In the genomic region with DNA sequence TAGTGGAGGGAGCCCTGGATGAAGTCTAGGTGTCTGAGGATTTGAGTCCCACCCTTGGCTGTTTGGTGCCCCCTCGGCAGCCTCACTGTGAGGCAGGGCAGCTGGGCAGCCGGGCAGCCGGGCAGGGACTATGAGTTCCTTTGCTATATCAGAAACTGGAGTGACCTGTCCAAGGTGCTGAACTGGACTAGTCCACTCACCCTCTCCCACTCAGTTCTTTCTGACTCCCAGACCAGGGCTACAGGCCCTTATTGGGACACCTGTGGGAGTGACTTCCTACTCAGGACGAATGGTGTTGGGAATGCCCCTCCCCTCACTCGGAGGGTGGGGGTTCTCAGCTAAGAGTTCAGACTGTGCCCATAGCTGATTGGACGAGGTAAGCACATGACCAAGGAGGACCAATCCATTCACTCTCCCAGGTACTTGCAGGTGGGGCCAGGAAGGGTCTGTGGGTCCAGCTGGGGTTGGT, we compare ENCODE assay signal across 9 cellular contexts. TPM values are rescaled to one million over a fixed set of nuclear protein-coding genes. Genes with fewer than 3 reads are reported as not detected.
DNase-seq lines count a peak whose midpoint lies in the region; ATAC-seq and TF ChIP-seq lines count a peak whose summit lies in the region.
"Had no signal": no experiment of that assay in that cellular context is flagged by ENCODE, and none has a peak within 500 bp of the region (broad histone marks: within the 10 kb centered on the region; RNA-seq: fewer than 3 reads in every experiment).

No MANE protein-coding gene starts in this region.

- no peaks in the 10 kb centered on the region for H3K79me2 ChIP-seq in OCI-LY7 (ENCODE audit: insufficient read depth, low read depth, low read length)

- H3K4me3 Mint-ChIP-seq in activated T-cell treated with anti-CD3 and anti-CD28 coated beads, Interleukin-2, amount 50 U/mL, for 4 hours, result no peak overlapping the region
- H3K4me3 Mint-ChIP-seq: T-helper 1 cell treated with Interleukin-12 subunit alpha and Interleukin-12 subunit beta and Interleukin-4 antibody, amounts not matched to agents 30 μg/mL and 1 μg/mL, for 36 hours had no signal

- H2AFZ ChIP-seq in OCI-LY7 (ENCODE audit: low read length), result no peak overlapping the region

- no peaks in the 10 kb centered on the region for H4K20me1 ChIP-seq in OCI-LY7 (ENCODE audit: insufficient read depth, low read length)

- no TSS peak for BruUV-seq in OCI-LY7 (replicated peaks; lab: Mats Ljungman, UMichigan)

- H3K36me3 Mint-ChIP-seq in activated T-cell treated with anti-CD3 and anti-CD28 coated beads, Interleukin-2, amount 50 U/mL, for 4 hours (ENCODE audit: insufficient read depth), result no peaks in the 10 kb centered on the region

- CTCF ChIA-PET in OCI-LY7 (lab: Charles Lee; ENCODE audit: unreplicated experiment), result no interaction called here

- H3K4me2 ChIP-seq in OCI-LY7 (ENCODE audit: low read length), result no peak overlapping the region

- H3K9me3 ChIP-seq in OCI-LY7 (ENCODE audit: low read length), result no peaks in the 10 kb centered on the region

- H3K4me3 ChIP-seq in OCI-LY7 (ENCODE audit: low read depth, low read length, poor library complexity, severe bottlenecking) (no peak overlapping the region), cardiac fibroblast (replicated peaks in 1 of 2; ENCODE audit: low read depth in 2 of 2, low read length in 2 of 2) (no peak overlapping the region)

- peaks cover 38% of the 10 kb centered on the region for H3K27me3 Mint-ChIP-seq in activated T-cell treated with anti-CD3 and anti-CD28 coated beads, Interleukin-2, amount 50 U/mL, for 4 hours (ENCODE audit: low read depth)

- no peaks in the 10 kb centered on the region for H3K4me1 ChIP-seq in OCI-LY7 (ENCODE audit: insufficient read depth, low read length, poor library complexity, severe bottlenecking)

- peak; percentile 27 for DNase-seq in activated T-cell treated with anti-CD3 and anti-CD28 coated beads, Interleukin-2, amount 50 U/mL, for 1 hour
- DNase-seq in activated T-cell treated with anti-CD3 and anti-CD28 coated beads, Interleukin-2, amount 50 U/mL, for 4 hours, result no peak
- DNase-seq in OCI-LY7 (ENCODE audit: low spot score) (peak; percentile 44), cardiac fibroblast (ENCODE audit: low read depth in 2 of 2) (peak; percentile 73 to 76), medulla oblongata (ENCODE audit: extremely low spot score) (peak; percentile 53), COR-L47 (lab: John Stamatoyannopoulos, UW) (no peak)

- H3K36me3 ChIP-seq in OCI-LY7 (ENCODE audit: insufficient read depth, low read length), result no peaks in the 10 kb centered on the region

- intact Hi-C loops in OCI-LY7 (cut with micrococcal nuclease; ENCODE audit: unreplicated experiment), result no loop called here

- ATAC-seq in activated T-cell treated with anti-CD3 and anti-CD28 coated beads, Interleukin-2, amount 50 U/mL, for 4 hours, result no peak
- ATAC-seq in HG03045 (IDR thresholded peaks at IDR 0.05; ENCODE audit: unreplicated experiment) (no peak), HG03469 (IDR thresholded peaks at IDR 0.05; ENCODE audit: unreplicated experiment) (no peak)

- POLR2A ChIA-PET in OCI-LY7 (lab: Charles Lee), result no interaction called here

- no peaks in the 10 kb centered on the region for H3K4me1 Mint-ChIP-seq in activated T-cell treated with anti-CD3 and anti-CD28 coated beads, Interleukin-2, amount 50 U/mL, for 4 hours (ENCODE audit: low read depth)

- H3K27ac ChIP-seq in OCI-LY7 (ENCODE audit: low read depth, low read length, poor library complexity, severe bottlenecking), result no peak overlapping the region

- TF ChIP-seq CTCF in OCI-LY7 (conservative IDR thresholded peaks at IDR 0.05; ENCODE audit: low read length) (no peak), cardiac fibroblast (IDR thresholded peaks at IDR 0.05; ENCODE audit: low read depth, low read length) (no peak)

- no peaks in the 10 kb centered on the region for H3K9me3 Mint-ChIP-seq in activated T-cell treated with anti-CD3 and anti-CD28 coated beads, Interleukin-2, amount 50 U/mL, for 4 hours
- H3K9me3 Mint-ChIP-seq: T-helper 1 cell treated with Interleukin-12 subunit alpha and Interleukin-12 subunit beta and Interleukin-4 antibody, amounts not matched to agents 30 μg/mL and 1 μg/mL, for 36 hours had no signal

- H3K9me2 ChIP-seq in OCI-LY7 (ENCODE audit: insufficient read depth, low read length), result no peaks in the 10 kb centered on the region

RNA-seq across cellular contexts. Expression of a gene that starts 34.1 kb away (rescaled TPM):
- total RNA-seq in activated T-cell treated with anti-CD3 and anti-CD28 coated beads, Interleukin-2, amount 50 U/mL, for 4 hours, result 100 to 1,000 TPM; 106 to 120 (median 111) TPM
- 114 and 118 TPM in 2 replicates for total RNA-seq in OCI-LY7 (2014; rRNA removed; shearing (Covaris generic))
- 243 and 277 TPM in 2 replicates for total RNA-seq in OCI-LY7 (2022)

Comparison
In these comparisons a context has a peak if more than half of its experiments do, and no peak if none do; other contexts are left out.
1. DNase-seq: peak in activated T-cell treated with anti-CD3 and anti-CD28 coated beads, Interleukin-2, amount 50 U/mL, for 1 hour (single experiment), OCI-LY7 (single experiment), cardiac fibroblast (2 of 2) and medulla oblongata (single experiment); none in activated T-cell treated with anti-CD3 and anti-CD28 coated beads, Interleukin-2, amount 50 U/mL, for 4 hours (single experiment) and COR-L47 (single experiment).